10 cellular contexts compared by ENCODE assay signal in genomic region chr1:205474571-205474970, GRCh38. TPM values are rescaled to one million over a fixed set of nuclear protein-coding genes. Genes with fewer than 3 reads are reported as not detected.
"Had no signal": no experiment of that assay in that cellular context is flagged by ENCODE, and none has a peak within 500 bp of the region (broad histone marks: within the 10 kb centered on the region; RNA-seq: fewer than 3 reads in every experiment).

No MANE protein-coding gene starts in this region.

- H3K9ac ChIP-seq: GM23248 had no signal

- ATAC-seq: HepG2 had no signal

- DNase-seq: GM23248, GOT3, H9, HCEC 1CT, KG1 had no signal

- H3K4me3 ChIP-seq: GM23248 had no signal

- FAIRE-seq: H54, HepG2 had no signal

- H3K4me3 Mint-ChIP-seq: H9 had no signal

- H2AFZ ChIP-seq: GM23248 had no signal

- H3K27ac ChIP-seq: GM23248, HL-60 had no signal

- H3K27ac Mint-ChIP-seq: H9, IgD-negative memory B cell had no signal

RNA-seq across cellular contexts. Expression of gene BLACAT1, which starts 18.7 kb away (rescaled TPM):
- total RNA-seq: GM23248 had no signal
- polyA plus RNA-seq: GM23248, IgD-negative memory B cell had no signal

RNA-seq across cellular contexts. Expression of gene CDK18, which starts 29.9 kb away (rescaled TPM):
- total RNA-seq: GM23248 had no signal
- polyA plus RNA-seq: GM23248 had no signal

RNA-seq across cellular contexts. Expression of gene LEMD1, which starts 52.7 kb away (rescaled TPM):
- total RNA-seq: GM23248, HT1080 had no signal
- polyA plus RNA-seq: GM23248, IgD-negative memory B cell had no signal
